ENCODE assay signal across 19 cellular contexts in genomic region chr6:20915626-20916025, GRCh38.
DNase-seq lines count a peak whose midpoint lies in the region; ATAC-seq, FAIRE-seq and TF ChIP-seq lines count a peak whose summit lies in the region.
"Had no signal": no experiment of that assay in that cellular context is flagged by ENCODE, and none has a peak within 500 bp of the region (broad histone marks: within the 10 kb centered on the region; RNA-seq: fewer than 3 reads in every experiment).

No MANE protein-coding gene starts in this region.

- no peak for TF ChIP-seq CTCF in SK-N-SH (IDR thresholded peaks at IDR 0.05)
- TF ChIP-seq CTCF in H1 (IDR thresholded peaks at IDR 0.05; ENCODE audit: control extremely low read depth in 1 of 3, insufficient read depth in 1 of 3, low read depth in 1 of 3, low read length in 3 of 3): no peak

- no peak overlapping the region for H2AFZ ChIP-seq in SK-N-SH (ENCODE audit: low read depth)
- no peak overlapping the region for H2AFZ ChIP-seq in H1 (ENCODE audit: low read length)

- H3K27me3 ChIP-seq in SK-N-SH (ENCODE audit: insufficient read depth) (no peaks in the 10 kb centered on the region), H1 (replicated peaks in 1 of 4; ENCODE audit: control insufficient read depth in 3 of 4, extremely low read depth in 1 of 4, insufficient read depth in 3 of 4, low read length in 3 of 4) (no peaks in the 10 kb centered on the region), aorta (ENCODE audit: control insufficient read depth in 1 of 2, insufficient read depth in 2 of 2, low read length in 1 of 2) (no peaks in the 10 kb centered on the region)
- H3K27me3 ChIP-seq: BLaER1 treated with 17β-estradiol and CSF1 and Interleukin-3, amounts not matched to agents 10 nM and 100 nM had no signal

- no peaks in the 10 kb centered on the region for H3K79me1 ChIP-seq in H1 (ENCODE audit: low read depth, low read length)

- H3K79me2 ChIP-seq in SK-N-SH (ENCODE audit: insufficient read depth) (no peaks in the 10 kb centered on the region), H1 (ENCODE audit: control insufficient read depth in 1 of 2, insufficient read depth in 2 of 2, low read length in 2 of 2) (no peaks in the 10 kb centered on the region)

- no peak overlapping the region for H3K4me2 ChIP-seq in SK-N-SH
- H3K4me2 ChIP-seq in H1 (ENCODE audit: insufficient read depth in 1 of 2, low read depth in 2 of 2, low read length in 2 of 2): no peak overlapping the region
- H3K4me2 ChIP-seq: BLaER1 treated with 17β-estradiol and CSF1 and Interleukin-3, amounts not matched to agents 10 nM and 100 nM had no signal

- 100% methylated on average over 1 of the region's 1 CpG for WGBS in SK-N-SH (ENCODE audit: low lambda C conversion rate)
- WGBS in H1 (ENCODE audit: extremely low coverage in 1 of 2, insufficient coverage in 1 of 2, insufficient read length in 1 of 2, insufficient replicate concordance in 2 of 2, low coverage in 1 of 2, low lambda C conversion rate in 2 of 2, missing lambda C conversion rate in 1 of 2), 2 experiments: 93% methylated on average over 1 of the region's 1 CpG; no CpG with 5 or more reads in 1 of the 2 experiments
- WGBS in aorta, 2 donors: 97 to 99% methylated on average over 1 of the region's 1 CpG

- DNase-seq in SK-N-SH: no peak
- peak; percentile 14 for DNase-seq in OCI-M1 (lab: John Stamatoyannopoulos, UW)
- no peak for DNase-seq in H1 (ENCODE audit: low read depth in 1 of 2, low spot score in 2 of 2)
- DNase-seq in activated CD4-positive, alpha-beta T cell treated with anti-CD3 and anti-CD28 coated beads for 1 hour: no peak
- DNase-seq in aorta: no peak
- no peak for DNase-seq in activated gamma-delta T cell treated with Interleukin-2 at 50 U/mL for 16 hours
- DNase-seq: Calu3; CD8-positive, alpha-beta T cell; DMS 273 treated with DMSO at 0.1 percent for 48 hours; DMS53; DND-41 had no signal

- no peak overlapping the region for H2AK5ac ChIP-seq in H1 (ENCODE audit: low read depth, low read length)

- H3K4me1 ChIP-seq in SK-N-SH (ENCODE audit: control insufficient read depth in 1 of 2, insufficient read depth in 2 of 2, low read depth in 1 of 2, low read length in 1 of 2): no peaks in the 10 kb centered on the region; a peak in 1 of 4 replicates
- no peaks in the 10 kb centered on the region for H3K4me1 ChIP-seq in H1 (replicated peaks in 1 of 4; ENCODE audit: control insufficient read depth in 3 of 4, insufficient read depth in 4 of 4, low read length in 3 of 4)
- H3K4me1 ChIP-seq in aorta (ENCODE audit: control insufficient read depth in 1 of 2, insufficient read depth in 2 of 2, low read length in 2 of 2): peaks cover 0 to 2% of the 10 kb centered on the region in 2 donors

- ATAC-seq in SK-N-SH treated with all-trans-retinoic acid at 6 μM for 48 hours (no peak), aorta (ENCODE audit: low FRiP score) (no peak)
- ATAC-seq: CD8-positive, alpha-beta T cell; GM12878 had no signal

- H3K4ac ChIP-seq in H1 (replicated peaks; ENCODE audit: insufficient read length, low read depth, low read length): no peak overlapping the region

- no peak overlapping the region for H4K5ac ChIP-seq in H1 (ENCODE audit: insufficient read length, low read depth, low read length)

- no peak overlapping the region for H3K27ac ChIP-seq in SK-N-SH (ENCODE audit: low read depth in 2 of 2, low read length in 1 of 2)
- no peak overlapping the region for H3K27ac ChIP-seq in H1 (ENCODE audit: low read depth, low read length)
- no peak overlapping the region for H3K27ac ChIP-seq in aorta (ENCODE audit: low read depth in 1 of 2, low read length in 2 of 2)
- H3K27ac ChIP-seq: 22Rv1, HL-60 had no signal

- CTCF ChIA-PET in SK-N-SH (lab: Yijun Ruan, JAX) (no interaction called here), H1 (lab: Charles Lee; ENCODE audit: partially characterized antibody) (no interaction called here)

- H3K23ac ChIP-seq in H1 (ENCODE audit: insufficient read length): no peak overlapping the region

- TF ChIP-seq EP300 in SK-N-SH (IDR thresholded peaks at IDR 0.05; ENCODE audit: borderline replicate concordance in 1 of 2, low read depth in 1 of 2, low read length in 1 of 2) (no peak), H1 (IDR thresholded peaks at IDR 0.05; ENCODE audit: borderline replicate concordance in 1 of 2, low read depth in 2 of 2, low read length in 2 of 2) (no peak)

- H2BK15ac ChIP-seq in H1 (ENCODE audit: low read length): no peak overlapping the region

- TF ChIP-seq RAD21 in SK-N-SH (IDR thresholded peaks at IDR 0.05; ENCODE audit: low read length) (no peak), H1 (IDR thresholded peaks at IDR 0.05 in 1 of 2, conservative IDR thresholded peaks at IDR 0.05 in 1 of 2; ENCODE audit: low read depth in 2 of 2, low read length in 2 of 2) (no peak)

- FAIRE-seq in H1 (lab: Jason Lieb, UNC): no peak
- FAIRE-seq: GM12878, GM19239, HTR-8/SVneo had no signal

- no peaks in the 10 kb centered on the region for H3K23me2 ChIP-seq in H1 (ENCODE audit: low read depth, low read length)

- no peak overlapping the region for H4K8ac ChIP-seq in H1 (ENCODE audit: extremely low read depth, insufficient read depth, low read length)

- no peaks in the 10 kb centered on the region for H3K9me2 ChIP-seq in SK-N-SH

- no peak overlapping the region for H3K4me3 ChIP-seq in SK-N-SH (ENCODE audit: low read depth in 2 of 2, low read length in 1 of 2)
- no peak overlapping the region for H3K4me3 ChIP-seq in H1 (ENCODE audit: extremely low read depth in 1 of 4, insufficient read depth in 2 of 4, low read depth in 3 of 4, low read length in 4 of 4)
- H3K4me3 ChIP-seq in aorta (ENCODE audit: low read length in 2 of 2): no peak overlapping the region
- H3K4me3 ChIP-seq: BLaER1 treated with 17β-estradiol and CSF1 and Interleukin-3, amounts not matched to agents 10 nM and 100 nM; GM12878; HAP-1 had no signal

- no peaks in the 10 kb centered on the region for H3F3A ChIP-seq in SK-N-SH (replicated peaks; ENCODE audit: insufficient read depth)

- POLR2A ChIA-PET in SK-N-SH (lab: Yijun Ruan, JAX): no interaction called here
- POLR2A ChIA-PET in H1 (lab: Charles Lee; ENCODE audit: partially characterized antibody): no interaction called here

- H3K9ac ChIP-seq in SK-N-SH (no peak overlapping the region), H1 (replicated peaks in 1 of 4; ENCODE audit: extremely low read depth in 1 of 4, low read depth in 3 of 4, low read length in 3 of 4) (no peak overlapping the region)
- H3K9ac ChIP-seq: BLaER1 treated with 17β-estradiol and CSF1 and Interleukin-3, amounts not matched to agents 10 nM and 100 nM had no signal

- no peak overlapping the region for H3K56ac ChIP-seq in H1 (replicated peaks; ENCODE audit: insufficient read length, low read depth, low read length)

- H3K9me3 ChIP-seq in SK-N-SH: 0 out of 2 replicates have a peak, but pooled peaks cover 5% of the 10 kb centered on the region
- peaks cover 2 to 6% of the 10 kb centered on the region in 2 experiments; a peak in 2 of 4 replicates for H3K9me3 ChIP-seq in H1 (ENCODE audit: insufficient read depth in 2 of 2, low read depth in 1 of 2, low read length in 1 of 2)
- no peaks in the 10 kb centered on the region for H3K9me3 ChIP-seq in aorta (ENCODE audit: control insufficient read depth, low read length)
- H3K9me3 ChIP-seq: HAP-1 had no signal

- no peak overlapping the region for H2BK5ac ChIP-seq in H1 (ENCODE audit: low read depth, low read length)

- H3K18ac ChIP-seq in H1 (ENCODE audit: extremely low read depth, low read length): no peak overlapping the region

- H2BK120ac ChIP-seq in H1 (replicated peaks; ENCODE audit: low read depth, low read length): no peak overlapping the region

- no peak overlapping the region for H4K91ac ChIP-seq in H1 (replicated peaks; ENCODE audit: insufficient read length, low read length)

- H3K36me3 ChIP-seq in SK-N-SH (replicated peaks in 1 of 2; ENCODE audit: control insufficient read depth in 1 of 2, insufficient read depth in 2 of 2, low read length in 1 of 2) (peaks cover 0 to 5% of the 10 kb centered on the region in 2 experiments), H1 (ENCODE audit: control insufficient read depth in 2 of 4, insufficient read depth in 4 of 4, low read length in 3 of 4) (no peaks in the 10 kb centered on the region), aorta (ENCODE audit: control insufficient read depth in 1 of 2, insufficient read depth in 2 of 2, low read length in 1 of 2) (no peaks in the 10 kb centered on the region)
- H3K36me3 ChIP-seq: HAP-1 had no signal

- H2BK12ac ChIP-seq in H1 (ENCODE audit: low read depth, low read length): no peak overlapping the region

- no peak overlapping the region for H2BK20ac ChIP-seq in H1 (ENCODE audit: low read length)

- H4K20me1 ChIP-seq in SK-N-SH (ENCODE audit: insufficient read depth): no peaks in the 10 kb centered on the region
- H4K20me1 ChIP-seq in H1 (replicated peaks in 1 of 2; ENCODE audit: control insufficient read depth in 1 of 2, insufficient read depth in 2 of 2, low read length in 2 of 2): no peaks in the 10 kb centered on the region
- H4K20me1 ChIP-seq: BLaER1 treated with 17β-estradiol and CSF1 and Interleukin-3, amounts not matched to agents 10 nM and 100 nM had no signal

- intact Hi-C loops in aorta (cut with DNase I): no loop called here

- TF ChIP-seq POLR2A in H1 (IDR thresholded peaks at IDR 0.05; ENCODE audit: control extremely low read depth in 1 of 2, low read depth in 2 of 2, low read length in 2 of 2): no peak

- H3K14ac ChIP-seq in H1 (ENCODE audit: insufficient read length): no peak overlapping the region

TF ChIP-seq in SK-N-SH treated with all-trans-retinoic acid at 6 μM for 48 hours, 23 proteins besides CTCF, POLR2A, EP300 and RAD21:
- TF ChIP-seq ZFP3 (CRISPR knock-in tag; IDR thresholded peaks at IDR 0.05) (no peak), ZNF8 (CRISPR knock-in tag; IDR thresholded peaks at IDR 0.05) (peak; percentile 99), SNAI2 (CRISPR knock-in tag; IDR thresholded peaks at IDR 0.05) (no peak)
TF ChIP-seq in SK-N-SH treated with all-trans-retinoic acid at 6 μM for 48 hours: peak in this region for 1.

TF ChIP-seq in SK-N-SH, 30 proteins besides CTCF, POLR2A, EP300 and RAD21 (continues in another document):
- TF ChIP-seq ELF1 (IDR thresholded peaks at IDR 0.05) (no peak), USF1 (IDR thresholded peaks at IDR 0.05; ENCODE audit: borderline replicate concordance, low read depth) (no peak)

TF ChIP-seq in H1, 55 proteins besides CTCF, POLR2A, EP300 and RAD21:
- TF ChIP-seq KDM1A (IDR thresholded peaks at IDR 0.05; ENCODE audit: borderline replicate concordance, low read length) (0 out of 2 replicates have a peak, but pooled peaks have one; percentile 50), HDAC2 (IDR thresholded peaks at IDR 0.05; ENCODE audit: borderline replicate concordance in 1 of 2, low read depth in 2 of 2, low read length in 2 of 2) (peak in 1 of 2 experiments; percentile 73; a peak in 1 of 4 replicates), RXRA (IDR thresholded peaks at IDR 0.05; ENCODE audit: insufficient read depth, low read depth, low read length) (no peak)
